31 cellular contexts compared by ENCODE assay signal in genomic region chr6:35936960-35937359, GRCh38. TPM values are rescaled to one million over a fixed set of nuclear protein-coding genes. Genes with fewer than 3 reads are reported as not detected.
DNase-seq lines count a peak whose midpoint lies in the region; ATAC-seq, FAIRE-seq and TF ChIP-seq lines count a peak whose summit lies in the region.
"Had no signal": no experiment of that assay in that cellular context is flagged by ENCODE, and none has a peak within 500 bp of the region (broad histone marks: within the 10 kb centered on the region; RNA-seq: fewer than 3 reads in every experiment).

No MANE protein-coding gene starts in this region.

- FAIRE-seq in HepG2 (lab: Jason Lieb, UNC) (no peak), K562 (lab: Jason Lieb, UNC) (no peak), kidney (lab: Jason Lieb, UNC) (no peak)
- FAIRE-seq: A204.1, A549, D721Med had no signal

- intact Hi-C loops in HepG2 (cut with micrococcal nuclease; ENCODE audit: unreplicated experiment) (no loop called here), right lobe of liver (cut with DNase I) (no loop called here), K562 (cut with micrococcal nuclease) (no loop called here), kidney (cut with DNase I) (no loop called here)

- DNase-seq in HepG2 (ENCODE audit: low spot score): no peak
- no peak for DNase-seq in right lobe of liver
- no peak for DNase-seq in K562 (ENCODE audit: extremely low read depth in 1 of 4, low spot score in 3 of 4)
- DNase-seq in kidney: no peak
- DNase-seq: 8988T; ACHN; AML-193; BE2C; C1 segment of cervical spinal cord; Caco-2; Calu3; CD4-positive, alpha-beta memory T cell; CD4-positive, alpha-beta T cell; CD4-positive, CD25-positive, alpha-beta regulatory T cell; CD8-positive, alpha-beta memory T cell; CD8-positive, alpha-beta T cell; COR-L47; DMS 273 treated with DMSO at 0.1 percent for 48 hours; DMS153; DMS53; DMS79; DMS79 treated with DMSO at 0.1 percent for 48 hours; DND-41; EL had no signal

- no peaks in the 10 kb centered on the region for H4K20me1 ChIP-seq in HepG2 (ENCODE audit: insufficient read depth, low read length)
- no peaks in the 10 kb centered on the region for H4K20me1 ChIP-seq in K562 (replicated peaks; ENCODE audit: control insufficient read depth, insufficient read depth, low read length)
- H4K20me1 ChIP-seq: BLaER1; BLaER1 treated with 17β-estradiol and CSF1 and Interleukin-3, amounts not matched to agents 10 nM and 100 nM had no signal

- ATAC-seq in HepG2 (no peak), right lobe of liver (no peak), K562 (no peak)
- ATAC-seq: A549; CD8-positive, alpha-beta T cell had no signal

- H3K4me3 ChIP-seq in HepG2 (replicated peaks in 1 of 3; ENCODE audit: insufficient read depth in 1 of 3, low read depth in 2 of 3, low read length in 3 of 3) (no peak overlapping the region), right lobe of liver (no peak overlapping the region), K562 (no peak overlapping the region), kidney (ENCODE audit: low read length in 2 of 2) (no peak overlapping the region)
- H3K4me3 ChIP-seq: A549; BLaER1; BLaER1 treated with 17β-estradiol and CSF1 and Interleukin-3, amounts not matched to agents 10 nM and 100 nM had no signal

- POLR2A ChIA-PET in HepG2 (lab: Yijun Ruan, JAX) (no interaction called here), K562 (lab: Yijun Ruan, JAX) (interaction anchor here (0.6 to 1.5 kb wide), 3 partner anchors 13 to 441 kb away, joined by 3 to 5 read pairs (median 4); no protein-coding TSS in a partner anchor)

- H3K27me3 ChIP-seq in HepG2 (ENCODE audit: control insufficient read depth in 1 of 2, insufficient read depth in 2 of 2, low read length in 2 of 2): no peaks in the 10 kb centered on the region
- no peaks in the 10 kb centered on the region for H3K27me3 ChIP-seq in right lobe of liver
- H3K27me3 ChIP-seq in K562 (ENCODE audit: control insufficient read depth in 2 of 2, insufficient read depth in 2 of 2, low read length in 2 of 2): no peaks in the 10 kb centered on the region
- H3K27me3 ChIP-seq: BE2C; BLaER1; BLaER1 treated with 17β-estradiol and CSF1 and Interleukin-3, amounts not matched to agents 10 nM and 100 nM had no signal

- H3K79me2 ChIP-seq in HepG2 (ENCODE audit: insufficient read depth, low read length): no peaks in the 10 kb centered on the region
- H3K79me2 ChIP-seq in K562 (ENCODE audit: control insufficient read depth, insufficient read depth, low read length): no peaks in the 10 kb centered on the region

- H3K4me2 ChIP-seq in HepG2 (ENCODE audit: low read depth, low read length) (no peak overlapping the region), K562 (ENCODE audit: insufficient read depth, low read length) (no peak overlapping the region)
- H3K4me2 ChIP-seq: A549; BLaER1; BLaER1 treated with 17β-estradiol and CSF1 and Interleukin-3, amounts not matched to agents 10 nM and 100 nM had no signal

- no peak for TF ChIP-seq EP300 in HepG2 (IDR thresholded peaks at IDR 0.05; ENCODE audit: low read depth in 2 of 2, low read length in 2 of 2)
- no peak for TF ChIP-seq EP300 in HepG2 (CRISPR knock-in tag; IDR thresholded peaks at IDR 0.05; ENCODE audit: borderline replicate concordance)
- TF ChIP-seq EP300 in K562 (IDR thresholded peaks at IDR 0.05; ENCODE audit: low read length): no peak

- H3K9ac ChIP-seq in HepG2 (ENCODE audit: insufficient read depth, low read depth, low read length) (no peak overlapping the region), K562 (ENCODE audit: insufficient read depth in 1 of 2, low read depth in 2 of 2, low read length in 2 of 2) (no peak overlapping the region), kidney (ENCODE audit: low read length in 2 of 2) (no peak overlapping the region)
- H3K9ac ChIP-seq: BLaER1; BLaER1 treated with 17β-estradiol and CSF1 and Interleukin-3, amounts not matched to agents 10 nM and 100 nM had no signal

- TF ChIP-seq RAD21 in HepG2 (CRISPR knock-in tag; IDR thresholded peaks at IDR 0.05) (no peak), K562 (CRISPR knock-in tag; conservative IDR thresholded peaks at IDR 0.05 in 1 of 2, IDR thresholded peaks at IDR 0.05 in 1 of 2) (no peak)

- no peaks in the 10 kb centered on the region; the same call in 1 of the 2 replicates for H3K9me3 ChIP-seq in HepG2 (ENCODE audit: low read length)
- H3K9me3 ChIP-seq in right lobe of liver: no peaks in the 10 kb centered on the region
- peaks cover 3% of the 10 kb centered on the region; the same call in 1 of the 2 replicates for H3K9me3 ChIP-seq in K562 (replicated peaks; ENCODE audit: control insufficient read depth, insufficient read depth, low read depth, low read length)
- peaks cover 0 to 3% of the 10 kb centered on the region in 2 donors for H3K9me3 ChIP-seq in kidney (ENCODE audit: control insufficient read depth in 1 of 2, low read length in 2 of 2)
- H3K9me3 ChIP-seq: A549, BE2C had no signal

- TF ChIP-seq CTCF in HepG2 (CRISPR knock-in tag; IDR thresholded peaks at IDR 0.05) (no peak), right lobe of liver (IDR thresholded peaks at IDR 0.05) (no peak), K562 (IDR thresholded peaks at IDR 0.05 in 2 of 3, conservative IDR thresholded peaks at IDR 0.05 in 1 of 3; ENCODE audit: insufficient read depth in 2 of 3, low read depth in 1 of 3, low read length in 3 of 3) (no peak), kidney (IDR thresholded peaks at IDR 0.05; ENCODE audit: borderline replicate concordance, extremely low read depth, insufficient read depth) (no peak)

- no peak overlapping the region for H3K27ac ChIP-seq in HepG2 (ENCODE audit: extremely low read length, insufficient read depth, low read length)
- no peak overlapping the region for H3K27ac ChIP-seq in right lobe of liver
- no peak overlapping the region for H3K27ac ChIP-seq in K562 (ENCODE audit: extremely low read depth, low read depth, low read length)
- no peak overlapping the region for H3K27ac ChIP-seq in kidney (ENCODE audit: low read depth in 2 of 2, low read length in 2 of 2)
- H3K27ac ChIP-seq: 22Rv1; A549; BLaER1; BLaER1 treated with 17β-estradiol and CSF1 and Interleukin-3, amounts not matched to agents 10 nM and 100 nM; C4-2B had no signal

- BruUV-seq in HepG2 (replicated peaks; lab: Mats Ljungman, UMichigan) (no TSS peak), K562 (replicated peaks; lab: Mats Ljungman, UMichigan) (no TSS peak)

- in situ Hi-C loops in HepG2 (cut with HindIII; ENCODE audit: extremely low pct_ligation_motif_present, low pct_unique_long_range_greater_than_20kb): no loop called here
- in situ Hi-C loops in K562 (cut with MboI): no loop called here

- TF ChIP-seq POLR2A in HepG2 (IDR thresholded peaks at IDR 0.05; ENCODE audit: insufficient read depth in 1 of 2, low read depth in 2 of 2, low read length in 2 of 2) (no peak), right lobe of liver (IDR thresholded peaks at IDR 0.05) (no peak), K562 (conservative IDR thresholded peaks at IDR 0.05) (no peak)

- CTCF ChIA-PET in HepG2 (lab: Yijun Ruan, JAX; ENCODE audit: low intra/inter-chr PET ratio, low total read pairs) (no interaction called here), K562 (lab: Yijun Ruan, JAX; ENCODE audit: low intra/inter-chr PET ratio) (no interaction called here)

- H2AFZ ChIP-seq in HepG2 (ENCODE audit: low read length) (no peak overlapping the region), K562 (ENCODE audit: low read depth, low read length) (no peak overlapping the region)

- H3K4me1 ChIP-seq in HepG2 (ENCODE audit: insufficient read depth, low read length): peaks cover 33% of the 10 kb centered on the region
- H3K4me1 ChIP-seq in right lobe of liver: no peaks in the 10 kb centered on the region
- H3K4me1 ChIP-seq in K562 (replicated peaks in 1 of 2; ENCODE audit: control insufficient read depth in 2 of 2, insufficient read depth in 2 of 2, low read length in 2 of 2): no peaks in the 10 kb centered on the region
- no peaks in the 10 kb centered on the region for H3K4me1 ChIP-seq in kidney (ENCODE audit: control insufficient read depth in 1 of 2, insufficient read depth in 1 of 2, low read depth in 1 of 2, low read length in 2 of 2)
- H3K4me1 ChIP-seq: A549; BE2C; BLaER1; BLaER1 treated with 17β-estradiol and CSF1 and Interleukin-3, amounts not matched to agents 10 nM and 100 nM; Caco-2 had no signal

- H3K9me1 ChIP-seq in K562 (ENCODE audit: control insufficient read depth, insufficient read depth, low read length): no peaks in the 10 kb centered on the region

- H3K36me3 ChIP-seq in HepG2 (replicated peaks in 1 of 2; ENCODE audit: control insufficient read depth in 1 of 2, insufficient read depth in 2 of 2, low read length in 2 of 2): no peaks in the 10 kb centered on the region
- no peaks in the 10 kb centered on the region for H3K36me3 ChIP-seq in right lobe of liver
- no peaks in the 10 kb centered on the region for H3K36me3 ChIP-seq in K562 (ENCODE audit: control insufficient read depth, insufficient read depth, low read length)
- H3K36me3 ChIP-seq in kidney (ENCODE audit: control insufficient read depth in 1 of 2, insufficient read depth in 2 of 2, low read length in 2 of 2): no peaks in the 10 kb centered on the region
- H3K36me3 ChIP-seq: BE2C, BLaER1 had no signal

RNA-seq across cellular contexts. Expression of gene SRPK1, which starts 16.1 kb away (rescaled TPM):
- 142 and 184 TPM in 2 replicates for total RNA-seq in HepG2 (2016; rRNA removed; fragmentation: Illumina TruSeq; extraction: Trizol)
- total RNA-seq in HepG2 (2016; cell fraction: cytosol; rRNA removed; fragmentation: Illumina TruSeq; extraction: Trizol; ENCODE audit: low read depth): 27.0 and 30.7 TPM in 2 replicates
- total RNA-seq in HepG2 (2016; cell fraction: insoluble cytoplasmic fraction; rRNA removed; fragmentation: Illumina TruSeq; extraction: Trizol): 139 and 172 TPM in 2 replicates
- 53.8 and 63.2 TPM in 2 replicates for total RNA-seq in HepG2 (2016; cell fraction: membrane; rRNA removed; fragmentation: Illumina TruSeq; extraction: Trizol)
- total RNA-seq in HepG2 (2016; cell fraction: nucleus; rRNA removed; fragmentation: Illumina TruSeq; extraction: Trizol): 163 and 181 TPM in 2 replicates
- 50.6 and 56.4 TPM in 2 replicates for polyA plus RNA-seq in HepG2 (2011; rRNA removed)
- 22.5 and 36.0 TPM in 2 replicates for polyA plus RNA-seq in HepG2 (2011; cell fraction: cytosol; rRNA removed)
- polyA plus RNA-seq in HepG2 (2011; cell fraction: nucleus; rRNA removed): 66.5 and 79.9 TPM in 2 replicates
- 57.5 and 57.8 TPM in 2 replicates for polyA plus RNA-seq in HepG2 (2012)
- polyA plus RNA-seq in HepG2 (2016; cell fraction: cytosol; fragmentation: Illumina TruSeq; extraction: Trizol; ENCODE audit: low read depth): 7.4 and 8.0 TPM in 2 replicates
- 125 and 129 TPM in 2 replicates for polyA plus RNA-seq in HepG2 (2016; cell fraction: insoluble cytoplasmic fraction; fragmentation: Illumina TruSeq; extraction: Trizol; ENCODE audit: low read depth)
- 21.8 and 23.6 TPM in 2 replicates for polyA plus RNA-seq in HepG2 (2016; cell fraction: membrane; fragmentation: Illumina TruSeq; extraction: Trizol; ENCODE audit: low read depth)
- 173 and 179 TPM in 2 replicates for polyA plus RNA-seq in HepG2 (2016; cell fraction: nucleus; fragmentation: Illumina TruSeq; extraction: Trizol; ENCODE audit: insufficient read depth, low read depth)
- polyA minus RNA-seq in HepG2 (2011; rRNA and poly(A)+ RNA removed; ENCODE audit: low replicate concordance): 76.8 and 87.1 TPM in 2 replicates
- polyA minus RNA-seq in HepG2 (2011; cell fraction: cytosol; rRNA and poly(A)+ RNA removed): 63.8 and 80.5 TPM in 2 replicates
- polyA minus RNA-seq in HepG2 (2011; cell fraction: nucleus; rRNA and poly(A)+ RNA removed): 233 and 277 TPM in 2 replicates
- total RNA-seq in right lobe of liver: 10 to 100 TPM; 18.4 to 64.1 (median 26.4) TPM
- total RNA-seq in K562 (2011; cell fraction: chromatin; rRNA removed; ENCODE audit: low replicate concordance): 323 and 660 TPM in 2 replicates
- total RNA-seq in K562 (2011; cell fraction: nucleolus; rRNA removed): 230 and 256 TPM in 2 replicates
- total RNA-seq in K562 (2011; cell fraction: nucleoplasm; rRNA removed): 346 and 443 TPM in 2 replicates
- total RNA-seq in K562 (2014; rRNA removed): 150 and 159 TPM in 2 replicates
- total RNA-seq in K562 (2014; rRNA removed; fragmentation: Illumina TruSeq; extraction: Trizol): 185 and 195 TPM in 2 replicates
- total RNA-seq in K562 (2015; rRNA removed; fragmentation: Illumina TruSeq; extraction: Trizol): 164 and 183 TPM in 2 replicates
- total RNA-seq in K562 (2021): 155 and 160 TPM in 2 replicates
- polyA plus RNA-seq in K562 (2011; rRNA removed): 95.8 and 140 TPM in 2 replicates
- 30.0 and 51.6 TPM in 2 replicates for polyA plus RNA-seq in K562 (2011; cell fraction: cytosol; rRNA removed)
- 78.7 and 90.6 TPM in 2 replicates for polyA plus RNA-seq in K562 (2011; cell fraction: nucleus; rRNA removed)
- 49.0 and 82.7 TPM in 2 replicates for polyA plus RNA-seq in K562 (2012)
- polyA plus RNA-seq in K562 (2014; fragmentation: Illumina TruSeq; extraction: Trizol): 134 and 167 TPM in 2 replicates
- 100 to 1,000 TPM in 1 of 2 experiments, 10 to 100 TPM in 1; 99.6 to 164 TPM for polyA plus RNA-seq in K562 (2014; fragmentation: Nextera tagmentation; extraction: Ambion mirVana)
- polyA plus RNA-seq in K562 (2014; rRNA removed): 116 and 135 TPM in 2 replicates
- 308 and 311 TPM in 2 replicates for polyA minus RNA-seq in K562 (2011; rRNA and poly(A)+ RNA removed)
- polyA minus RNA-seq in K562 (2011; cell fraction: cytosol; rRNA and poly(A)+ RNA removed): 93.0 and 108 TPM in 2 replicates
- 135 and 201 TPM in 2 replicates for polyA minus RNA-seq in K562 (2011; cell fraction: nucleus; rRNA and poly(A)+ RNA removed)
- 35.3 TPM for total RNA-seq in kidney
- 12.2 TPM for polyA plus RNA-seq in kidney (ENCODE audit: insufficient read depth, low read depth, low replicate concordance)

Comparison
In these comparisons a context has a peak if more than half of its experiments do, and no peak if none do; other contexts are left out.
1. Of the 241 proteins assayed by ChIP-seq in both HepG2 and K562: peak only in HepG2: none; only in K562: ZFP36; in both: ZNF431; in neither: 238; mixed calls (peak in some experiments, not most) for 1.